ENCODE assay signal across 8 cellular contexts in the genomic region with DNA sequence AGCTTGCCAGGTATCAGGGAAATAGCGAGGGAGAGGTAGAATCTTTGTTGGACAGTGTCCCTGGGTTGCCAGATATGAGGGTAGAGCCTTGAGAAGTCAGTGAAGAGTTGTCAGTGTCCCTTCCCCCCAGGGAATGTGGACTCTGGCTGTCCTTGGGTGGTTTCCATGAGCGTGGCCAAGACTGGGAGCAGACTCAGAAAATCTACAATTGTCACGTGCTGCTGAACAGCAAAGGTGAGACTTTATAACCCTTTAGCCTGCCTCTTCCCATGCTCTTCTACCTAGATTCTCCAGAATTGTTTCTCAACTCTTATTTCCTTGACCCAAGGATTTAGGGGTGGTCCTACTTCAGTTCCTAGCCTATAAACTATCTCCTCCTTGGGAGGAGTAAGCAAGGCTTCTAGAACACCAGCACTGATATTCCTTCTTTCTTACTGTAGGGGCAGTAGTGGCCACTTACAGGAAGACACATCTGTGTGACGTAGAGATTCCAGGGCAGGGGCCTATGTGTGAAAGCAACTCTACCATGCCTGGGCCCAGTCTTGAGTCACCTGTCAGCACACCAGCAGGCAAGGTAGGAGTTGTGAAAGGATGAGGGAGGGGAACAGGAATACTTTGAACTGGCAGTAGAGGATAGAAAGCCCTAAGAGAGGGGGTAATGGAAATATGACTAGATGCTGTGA. TPM values are rescaled to one million over a fixed set of nuclear protein-coding genes. Genes with fewer than 3 reads are reported as not detected.
DNase-seq lines count a peak whose midpoint lies in the region; ATAC-seq and TF ChIP-seq lines count a peak whose summit lies in the region.

No MANE protein-coding gene starts in this region.

- DNase-seq in Daoy (ENCODE audit: low read depth) (peak; percentile 62), HFFc6 (peak; percentile 73), germinal center (ENCODE audit: low spot score) (peak; percentile 82), sciatic nerve (ENCODE audit: low spot score) (no peak), NCI-H2107 (lab: John Stamatoyannopoulos, UW) (no peak)
- DNase-seq in activated T-helper 9 cell treated with anti-CD3 and anti-CD28 coated beads, Interleukin-2, amount 50 U/mL, for 16 hours (ENCODE audit: low read depth), result peak; percentile 53

- no peaks in the 10 kb centered on the region for H3K9me3 Mint-ChIP-seq in HFFc6

- H3K4me3 Mint-ChIP-seq in HFFc6, result peak overlapping the region; percentile 97

- H3K36me3 Mint-ChIP-seq in HFFc6 (ENCODE audit: low read depth), result peaks cover 19% of the 10 kb centered on the region; the same call in 1 of the 2 replicates

- peak overlapping the region; percentile 98 for H3K27ac Mint-ChIP-seq in HFFc6

- TF ChIP-seq CTCF in HFFc6 (IDR thresholded peaks at IDR 0.05), result peak; percentile 64

- H3K4me1 Mint-ChIP-seq in HFFc6 (ENCODE audit: low read depth), result peaks cover 49% of the 10 kb centered on the region

- peak; percentile 19 for ATAC-seq in sciatic nerve
- no peak for ATAC-seq in GM19467 (IDR thresholded peaks at IDR 0.05; ENCODE audit: unreplicated experiment)

- intact Hi-C loops in sciatic nerve (cut with DNase I), result no loop called here

- no peaks in the 10 kb centered on the region; the same call in 1 of the 2 replicates for H3K27me3 Mint-ChIP-seq in HFFc6 (ENCODE audit: insufficient read depth)

TF ChIP-seq in PFSK-1, 5 proteins besides CTCF, POLR2A, EP300 and RAD21:
- TF ChIP-seq, protein P1, sequence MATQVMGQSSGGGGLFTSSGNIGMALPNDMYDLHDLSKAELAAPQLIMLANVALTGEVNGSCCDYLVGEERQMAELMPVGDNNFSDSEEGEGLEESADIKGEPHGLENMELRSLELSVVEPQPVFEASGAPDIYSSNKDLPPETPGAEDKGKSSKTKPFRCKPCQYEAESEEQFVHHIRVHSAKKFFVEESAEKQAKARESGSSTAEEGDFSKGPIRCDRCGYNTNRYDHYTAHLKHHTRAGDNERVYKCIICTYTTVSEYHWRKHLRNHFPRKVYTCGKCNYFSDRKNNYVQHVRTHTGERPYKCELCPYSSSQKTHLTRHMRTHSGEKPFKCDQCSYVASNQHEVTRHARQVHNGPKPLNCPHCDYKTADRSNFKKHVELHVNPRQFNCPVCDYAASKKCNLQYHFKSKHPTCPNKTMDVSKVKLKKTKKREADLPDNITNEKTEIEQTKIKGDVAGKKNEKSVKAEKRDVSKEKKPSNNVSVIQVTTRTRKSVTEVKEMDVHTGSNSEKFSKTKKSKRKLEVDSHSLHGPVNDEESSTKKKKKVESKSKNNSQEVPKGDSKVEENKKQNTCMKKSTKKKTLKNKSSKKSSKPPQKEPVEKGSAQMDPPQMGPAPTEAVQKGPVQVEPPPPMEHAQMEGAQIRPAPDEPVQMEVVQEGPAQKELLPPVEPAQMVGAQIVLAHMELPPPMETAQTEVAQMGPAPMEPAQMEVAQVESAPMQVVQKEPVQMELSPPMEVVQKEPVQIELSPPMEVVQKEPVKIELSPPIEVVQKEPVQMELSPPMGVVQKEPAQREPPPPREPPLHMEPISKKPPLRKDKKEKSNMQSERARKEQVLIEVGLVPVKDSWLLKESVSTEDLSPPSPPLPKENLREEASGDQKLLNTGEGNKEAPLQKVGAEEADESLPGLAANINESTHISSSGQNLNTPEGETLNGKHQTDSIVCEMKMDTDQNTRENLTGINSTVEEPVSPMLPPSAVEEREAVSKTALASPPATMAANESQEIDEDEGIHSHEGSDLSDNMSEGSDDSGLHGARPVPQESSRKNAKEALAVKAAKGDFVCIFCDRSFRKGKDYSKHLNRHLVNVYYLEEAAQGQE (IDR thresholded peaks at IDR 0.05; ENCODE audit: insufficient read depth in 1 of 2, low read depth in 2 of 2, low read length in 2 of 2), result no peak
- TF ChIP-seq SIN3A (IDR thresholded peaks at IDR 0.05; ENCODE audit: borderline replicate concordance, insufficient read depth, low read length), result no peak
- TF ChIP-seq POLR2AphosphoS5 (IDR thresholded peaks at IDR 0.05; ENCODE audit: low read depth, low read length), result peak; percentile 40; the same call in 1 of the 2 replicates

RNA-seq across cellular contexts. Expression of a gene that starts 1.6 kb away (rescaled TPM):
- 16.3 and 17.4 TPM in 2 replicates for total RNA-seq in Daoy (2014; rRNA removed; shearing (Covaris generic))
- 10 to 100 TPM; 26.2 to 35.1 (median 32.5) TPM for total RNA-seq in HFFc6 (2021; fragmentation: NEBNext Ultra II Directional; extraction: Animal tissue kit (Norgen Biotek cat#: 25700))
- 42.2 TPM for polyA plus RNA-seq in PFSK-1 (2012; ENCODE audit: insufficient read length, low read depth)
- 38.0 TPM for total RNA-seq in sciatic nerve

RNA-seq across cellular contexts. Expression of a gene that starts 1.7 kb away (rescaled TPM):
- total RNA-seq in Daoy (2014; rRNA removed; shearing (Covaris generic)), result 97.9 and 213 TPM in 2 replicates
- total RNA-seq in HFFc6 (2021; fragmentation: NEBNext Ultra II Directional; extraction: Animal tissue kit (Norgen Biotek cat#: 25700)), result 100 to 1,000 TPM in 2 of 6 experiments, 10 to 100 TPM in 4; 77.4 to 114 (median 92.8) TPM
- 671 TPM for polyA plus RNA-seq in PFSK-1 (2012; ENCODE audit: insufficient read length, low read depth)
- 57.0 TPM for total RNA-seq in sciatic nerve

RNA-seq across cellular contexts. Expression of a gene that starts 12.9 kb away (rescaled TPM):
- 22.0 and 24.2 TPM in 2 replicates for total RNA-seq in Daoy (2014; rRNA removed; shearing (Covaris generic))
- total RNA-seq in HFFc6 (2021; fragmentation: NEBNext Ultra II Directional; extraction: Animal tissue kit (Norgen Biotek cat#: 25700)), result 10 to 100 TPM; 29.8 to 39.2 (median 36.0) TPM
- 49.3 TPM for polyA plus RNA-seq in PFSK-1 (2012; ENCODE audit: insufficient read length, low read depth)
- 34.3 TPM for total RNA-seq in sciatic nerve

RNA-seq across cellular contexts. Expression of a gene that starts 21.4 kb away (rescaled TPM):
- total RNA-seq in Daoy (2014; rRNA removed; shearing (Covaris generic)), result not detected in 2 replicates
- 1 to 10 TPM; 1.3 to 2.7 (median 2.1) TPM for total RNA-seq in HFFc6 (2021; fragmentation: NEBNext Ultra II Directional; extraction: Animal tissue kit (Norgen Biotek cat#: 25700))
- not detected for polyA plus RNA-seq in PFSK-1 (2012; ENCODE audit: insufficient read length, low read depth)
- total RNA-seq in sciatic nerve, result 6.6 TPM

RNA-seq across cellular contexts. Expression of a gene that starts 30.2 kb away (rescaled TPM):
- 0.29 TPM in 1 of 2 replicates, not detected in the other for total RNA-seq in Daoy (2014; rRNA removed; shearing (Covaris generic))
- under 1 TPM in 2 of 6 experiments, not detected in 4; 0.09 to 0.14 TPM for total RNA-seq in HFFc6 (2021; fragmentation: NEBNext Ultra II Directional; extraction: Animal tissue kit (Norgen Biotek cat#: 25700))
- polyA plus RNA-seq in PFSK-1 (2012; ENCODE audit: insufficient read length, low read depth), result 0.34 TPM
- 0.09 TPM for total RNA-seq in sciatic nerve

Comparison
In these comparisons a context has a peak if more than half of its experiments do, and no peak if none do; other contexts are left out.
1. DNase-seq: peak in Daoy (single experiment), HFFc6 (single experiment), activated T-helper 9 cell treated with anti-CD3 and anti-CD28 coated beads, Interleukin-2, amount 50 U/mL, for 16 hours (single experiment) and germinal center (single experiment); none in sciatic nerve (single experiment) and NCI-H2107 (single experiment).